19 cellular contexts compared by ENCODE assay signal in genomic region chr7:66880009-66880554, GRCh38. TPM values are rescaled to one million over a fixed set of nuclear protein-coding genes. Genes with fewer than 3 reads are reported as not detected.
DNase-seq lines count a peak whose midpoint lies in the region; ATAC-seq, FAIRE-seq and TF ChIP-seq lines count a peak whose summit lies in the region.
"Had no signal": no experiment of that assay in that cellular context is flagged by ENCODE, and none has a peak within 500 bp of the region (broad histone marks: within the 10 kb centered on the region; RNA-seq: fewer than 3 reads in every experiment).

No MANE protein-coding gene starts in this region.

- RAD21 ChIA-PET in GM12878 (lab: Charles Lee; ENCODE audit: unreplicated experiment) = no interaction called here

- H3K4me3 ChIP-seq in GM12878 (no peak overlapping the region), upper lobe of right lung (no peak overlapping the region)
- H3K4me3 ChIP-seq: SJCRH30 had no signal

- DNase-seq in NCI-H510A treated with DMSO at 0.1 percent for 48 hours (lab: John Stamatoyannopoulos, UW) = peak; percentile 17
- DNase-seq in NCI-H510A (lab: John Stamatoyannopoulos, UW) = no peak
- DNase-seq in GM12878 (ENCODE audit: low read depth, low spot score) = no peak
- no peak for DNase-seq in left colon
- DNase-seq in upper lobe of right lung = no peak
- no peak for DNase-seq in 8988T
- DNase-seq in DMS114 treated with DMSO at 0.1 percent for 48 hours (lab: John Stamatoyannopoulos, UW; ENCODE audit: unreplicated experiment) = no peak
- DNase-seq in HEK293T (ENCODE audit: extremely low spot score) = no peak
- DNase-seq: COR-L47, DMS79, HFFc6, KBM-7, NCI-H1092, NCI-H2171, SJCRH30 had no signal

- H3K79me2 ChIP-seq in GM12878 (ENCODE audit: control insufficient read depth, insufficient read depth, low read length) = no peaks in the 10 kb centered on the region

- no peaks in the 10 kb centered on the region for H3K27me3 ChIP-seq in GM12878 (replicated peaks in 1 of 2; ENCODE audit: control insufficient read depth in 2 of 2, insufficient read depth in 2 of 2, low read length in 1 of 2)
- no peaks in the 10 kb centered on the region for H3K27me3 ChIP-seq in upper lobe of right lung
- H3K27me3 ChIP-seq: SJCRH30 had no signal

- no peak for TF ChIP-seq EP300 in GM12878 (IDR thresholded peaks at IDR 0.05; ENCODE audit: borderline replicate concordance in 1 of 2, control insufficient read depth in 1 of 2, low read depth in 2 of 2, low read length in 2 of 2)

- no peaks in the 10 kb centered on the region for H3K9me3 ChIP-seq in GM12878 (replicated peaks; ENCODE audit: control insufficient read depth, insufficient read depth, low read length)
- H3K9me3 ChIP-seq in upper lobe of right lung = no peaks in the 10 kb centered on the region
- H3K9me3 ChIP-seq: SJCRH30 had no signal

- no peak overlapping the region for H3K4me2 ChIP-seq in GM12878 (ENCODE audit: control insufficient read depth, insufficient read depth)

- in situ Hi-C loops in GM12878 (cut with MboI) = no loop called here

- 66% methylated on average over 7 of the region's 7 CpGs for WGBS in GM12878 (ENCODE audit: insufficient coverage, insufficient replicate concordance, low lambda C conversion rate, missing lambda C conversion rate)

- no peak overlapping the region for H2AFZ ChIP-seq in GM12878 (ENCODE audit: control insufficient read depth, low read depth, low read length)

- TSS peak; percentile 44 for BruUV-seq in GM12878 (replicated peaks; lab: Mats Ljungman, UMichigan)

- H3K4me1 ChIP-seq in GM12878 (ENCODE audit: control insufficient read depth, insufficient read depth, low read length) (peaks cover 11% of the 10 kb centered on the region; the same call in 1 of the 2 replicates), upper lobe of right lung (no peaks in the 10 kb centered on the region)
- H3K4me1 ChIP-seq: SJCRH30 had no signal

- intact Hi-C loops in GM12878 (cut with micrococcal nuclease; ENCODE audit: unreplicated experiment) = no loop called here
- intact Hi-C loops in left colon (cut with DNase I, micrococcal nuclease) = no loop called here
- intact Hi-C loops in upper lobe of right lung (cut with DNase I) = no loop called here

- POLR2A ChIA-PET in GM12878 (lab: Charles Lee) = no interaction called here
- POLR2A ChIA-PET in HEK293T (lab: Yijun Ruan, JAX) = no interaction called here

- SMC1A ChIA-PET in GM12878 (lab: Charles Lee; ENCODE audit: uncharacterized antibody, unreplicated experiment) = no interaction called here

- H3K9ac ChIP-seq in GM12878 (ENCODE audit: control insufficient read depth, insufficient read depth, low read length) = no peak overlapping the region

- TF ChIP-seq RAD21 in GM12878 (IDR thresholded peaks at IDR 0.05; ENCODE audit: insufficient read depth, low read depth, low read length) = no peak

- TF ChIP-seq CTCF in GM12878 (IDR thresholded peaks at IDR 0.05 in 2 of 3, conservative IDR thresholded peaks at IDR 0.05 in 1 of 3; ENCODE audit: control insufficient read depth in 2 of 3, extremely low read depth in 1 of 3, insufficient read depth in 1 of 3, low read depth in 3 of 3, low read length in 3 of 3) (no peak), upper lobe of right lung (IDR thresholded peaks at IDR 0.05) (no peak)

- no peak overlapping the region for H3K27ac ChIP-seq in GM12878 (ENCODE audit: control insufficient read depth, insufficient read depth)
- H3K27ac ChIP-seq in upper lobe of right lung = no peak overlapping the region
- H3K27ac ChIP-seq: C4-2B, SJCRH30 had no signal

- CTCF ChIA-PET in GM12878 (lab: Yijun Ruan, JAX) = no interaction called here
- CTCF ChIA-PET in HEK293T (lab: Yijun Ruan, JAX) = no interaction called here

- no peaks in the 10 kb centered on the region for H4K20me1 ChIP-seq in GM12878 (ENCODE audit: control insufficient read depth, insufficient read depth)

- FAIRE-seq in GM12878 (lab: Jason Lieb, UNC) = peak; percentile 54
- FAIRE-seq: G401.6, H1, HTR-8/SVneo had no signal

- ATAC-seq in GM12878 (no peak), left colon (peak; percentile 96), upper lobe of right lung (peak; percentile 72)

- H3K36me3 ChIP-seq in GM12878 (ENCODE audit: control insufficient read depth in 2 of 2, insufficient read depth in 2 of 2, low read length in 1 of 2) = peaks cover 0 to 3% of the 10 kb centered on the region in 2 experiments; a peak in 2 of 4 replicates
- H3K36me3 ChIP-seq in upper lobe of right lung = no peaks in the 10 kb centered on the region
- H3K36me3 ChIP-seq: SJCRH30 had no signal

- no peak for TF ChIP-seq POLR2A in GM12878 (IDR thresholded peaks at IDR 0.05; ENCODE audit: low read depth, low read length)

TF ChIP-seq in GM12878, 131 proteins besides CTCF, POLR2A, EP300 and RAD21 (continues in another document):
- TF ChIP-seq DPF2 (IDR thresholded peaks at IDR 0.05) (no peak), TCF3 (IDR thresholded peaks at IDR 0.05; ENCODE audit: borderline replicate concordance, insufficient read depth, low read depth, low read length) (no peak), CHD4 (IDR thresholded peaks at IDR 0.05) (no peak), NR2F1 (conservative IDR thresholded peaks at IDR 0.05) (no peak), POLR2AphosphoS5 (IDR thresholded peaks at IDR 0.05; ENCODE audit: low read length) (no peak)

TF ChIP-seq in HEK293T, 16 proteins besides CTCF, POLR2A, EP300 and RAD21:
- TF ChIP-seq FOXM1 (IDR thresholded peaks at IDR 0.05; ENCODE audit: borderline replicate concordance) (no peak), SUZ12 (IDR thresholded peaks at IDR 0.05) (no peak), FOXA1 (IDR thresholded peaks at IDR 0.05) (no peak), LEF1 (IDR thresholded peaks at IDR 0.05; ENCODE audit: borderline replicate concordance) (no peak), NFRKB (IDR thresholded peaks at IDR 0.05) (no peak), FOXK2 (IDR thresholded peaks at IDR 0.05) (no peak), CTBP1 (IDR thresholded peaks at IDR 0.05; ENCODE audit: borderline replicate concordance) (no peak), HDGF (IDR thresholded peaks at IDR 0.05; ENCODE audit: borderline replicate concordance) (no peak), PKNOX1 (IDR thresholded peaks at IDR 0.05) (no peak), ARNT (IDR thresholded peaks at IDR 0.05) (no peak), TARDBP (IDR thresholded peaks at IDR 0.05) (no peak), ELF4 (IDR thresholded peaks at IDR 0.05) (no peak), BHLHE40 (IDR thresholded peaks at IDR 0.05; ENCODE audit: borderline replicate concordance) (no peak), L3MBTL2 (conservative IDR thresholded peaks at IDR 0.05) (no peak), ZNF384 (IDR thresholded peaks at IDR 0.05) (no peak), SP1 (IDR thresholded peaks at IDR 0.05) (no peak)
TF ChIP-seq in HEK293T: peak in this region for 0.

RNA-seq across cellular contexts. Expression of gene TMEM248, which starts 40.9 kb away (rescaled TPM):
- 110 and 138 TPM in 2 replicates for total RNA-seq in GM12878 (2013; cell fraction: nucleolus; rRNA removed)
- 60.8 and 63.7 TPM in 2 replicates for total RNA-seq in GM12878 (2014; rRNA removed)
- total RNA-seq in GM12878 (2014; rRNA removed; fragmentation: Illumina TruSeq; extraction: Trizol) = 43.5 and 45.3 TPM in 2 replicates
- 70.0 and 74.3 TPM in 2 replicates for total RNA-seq in GM12878 (2021)
- 23.8 TPM for polyA plus RNA-seq in GM12878 (2011; ENCODE audit: low read depth)
- 49.8 and 93.5 TPM in 2 replicates for polyA plus RNA-seq in GM12878 (2011; rRNA removed)
- polyA plus RNA-seq in GM12878 (2011; cell fraction: cytosol; rRNA removed) = 136 and 180 TPM in 2 replicates
- 97.3 and 107 TPM in 2 replicates for polyA plus RNA-seq in GM12878 (2011; cell fraction: nucleus; rRNA removed)
- 39.5 and 41.8 TPM in 2 replicates for polyA plus RNA-seq in GM12878 (2012)
- 39.0 and 81.5 TPM in 2 replicates for polyA plus RNA-seq in GM12878 (2014; fragmentation: Illumina TruSeq; extraction: Trizol)
- polyA plus RNA-seq in GM12878 (2014; fragmentation: Nextera tagmentation; extraction: Ambion mirVana) = 10 to 100 TPM in 1 of 2 experiments, 1 to 10 TPM in 1; 6.3 to 10.5 TPM
- polyA plus RNA-seq in GM12878 (2014; rRNA removed) = 58.4 and 69.0 TPM in 2 replicates
- 10 to 100 TPM; 17.4 to 84.9 TPM for polyA plus RNA-seq in GM12878 (2016; fragmentation: Nextera tagmentation; extraction: Ambion mirVana)
- 157 TPM in 2 replicates for polyA minus RNA-seq in GM12878 (2011; rRNA and poly(A)+ RNA removed)
- polyA minus RNA-seq in GM12878 (2011; cell fraction: cytosol; rRNA and poly(A)+ RNA removed) = 40.6 and 52.5 TPM in 2 replicates
- polyA minus RNA-seq in GM12878 (2011; cell fraction: nucleus; rRNA and poly(A)+ RNA removed) = 20.9 and 30.4 TPM in 2 replicates
- 100 to 1,000 TPM; 121 TPM for total RNA-seq in left colon
- 114 TPM for total RNA-seq in upper lobe of right lung
